In the genomic region with DNA sequence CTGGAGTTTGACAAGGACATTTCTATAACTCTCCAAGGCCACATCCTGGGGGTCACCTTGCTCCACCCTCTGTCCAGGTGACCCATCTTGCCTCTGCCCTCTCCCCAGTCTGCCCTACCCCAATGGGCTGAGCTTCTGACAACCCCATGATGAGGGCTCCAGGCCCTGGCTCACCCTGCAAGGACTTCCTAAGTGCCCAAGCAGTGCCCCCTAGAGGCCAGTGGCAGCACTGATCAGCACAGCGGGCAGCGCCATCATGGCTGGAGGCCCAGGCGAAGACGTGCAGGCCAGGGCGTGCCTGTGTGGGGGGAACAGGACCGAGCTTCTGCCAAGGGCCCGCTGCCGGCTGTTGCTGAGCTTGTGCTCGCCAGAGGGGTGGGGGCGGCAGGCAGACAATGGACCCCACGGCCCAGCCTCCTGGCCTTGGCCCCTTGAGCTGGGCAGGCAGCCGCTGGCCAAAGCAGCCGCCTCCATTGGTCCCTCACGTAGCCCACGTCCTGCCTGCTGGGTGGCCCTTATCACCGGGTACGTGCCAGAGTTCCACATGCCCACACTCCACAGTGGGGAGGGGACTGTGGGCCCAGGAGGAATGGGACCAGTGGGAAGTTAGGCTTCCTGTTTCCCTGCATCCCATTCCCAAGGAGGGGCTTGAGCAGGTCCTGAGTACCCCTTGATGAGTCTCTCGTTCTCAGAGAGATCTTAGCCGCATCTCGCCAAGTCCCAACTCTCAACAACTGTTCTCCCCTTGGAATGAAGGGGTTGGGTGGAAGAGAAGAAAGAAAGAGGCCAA, we compare ENCODE assay signal across 1 cellular context.
A peak's percentile ranks its signal among the peaks of the same experiment; 100 is the strongest.
TF ChIP-seq lines count a peak whose summit lies in the region.

No MANE protein-coding gene starts in this region.

TF ChIP-seq in HepG2, 621 proteins besides CTCF, POLR2A, EP300 and RAD21 (continued from another document and continues in another):
- no peak for TF ChIP-seq ZNF597 (CRISPR knock-in tag; IDR thresholded peaks at IDR 0.05)
- TF ChIP-seq KDM6A (CRISPR knock-in tag; IDR thresholded peaks at IDR 0.05; ENCODE audit: low read depth) = no peak; the same call in 1 of the 2 replicates
- TF ChIP-seq NFE2L1 (CRISPR knock-in tag; IDR thresholded peaks at IDR 0.05; ENCODE audit: borderline replicate concordance) = no peak
- TF ChIP-seq, protein P1, sequence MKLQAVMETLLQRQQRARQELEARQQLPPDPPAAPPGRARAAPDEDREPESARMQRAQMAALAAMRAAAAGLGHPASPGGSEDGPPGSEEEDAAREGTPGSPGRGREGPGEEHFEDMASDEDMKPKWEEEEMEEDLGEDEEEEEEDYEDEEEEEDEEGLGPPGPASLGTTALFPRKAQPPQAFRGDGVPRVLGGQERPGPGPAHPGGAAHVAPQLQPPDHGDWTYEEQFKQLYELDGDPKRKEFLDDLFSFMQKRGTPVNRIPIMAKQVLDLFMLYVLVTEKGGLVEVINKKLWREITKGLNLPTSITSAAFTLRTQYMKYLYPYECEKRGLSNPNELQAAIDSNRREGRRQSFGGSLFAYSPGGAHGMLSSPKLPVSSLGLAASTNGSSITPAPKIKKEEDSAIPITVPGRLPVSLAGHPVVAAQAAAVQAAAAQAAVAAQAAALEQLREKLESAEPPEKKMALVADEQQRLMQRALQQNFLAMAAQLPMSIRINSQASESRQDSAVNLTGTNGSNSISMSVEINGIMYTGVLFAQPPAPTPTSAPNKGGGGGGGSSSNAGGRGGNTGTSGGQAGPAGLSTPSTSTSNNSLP (IDR thresholded peaks at IDR 0.05; ENCODE audit: low read depth, low read length) = no peak
- no peak for TF ChIP-seq SOX13 (IDR thresholded peaks at IDR 0.05)
- TF ChIP-seq SOX13 (CRISPR knock-in tag; conservative IDR thresholded peaks at IDR 0.05 in 1 of 2, IDR thresholded peaks at IDR 0.05 in 1 of 2) = peak in 1 of 2 experiments; percentile 64; a peak in 1 of 4 replicates
- no peak for TF ChIP-seq ZNF446 (CRISPR knock-in tag; IDR thresholded peaks at IDR 0.05)
- TF ChIP-seq, protein P2, sequence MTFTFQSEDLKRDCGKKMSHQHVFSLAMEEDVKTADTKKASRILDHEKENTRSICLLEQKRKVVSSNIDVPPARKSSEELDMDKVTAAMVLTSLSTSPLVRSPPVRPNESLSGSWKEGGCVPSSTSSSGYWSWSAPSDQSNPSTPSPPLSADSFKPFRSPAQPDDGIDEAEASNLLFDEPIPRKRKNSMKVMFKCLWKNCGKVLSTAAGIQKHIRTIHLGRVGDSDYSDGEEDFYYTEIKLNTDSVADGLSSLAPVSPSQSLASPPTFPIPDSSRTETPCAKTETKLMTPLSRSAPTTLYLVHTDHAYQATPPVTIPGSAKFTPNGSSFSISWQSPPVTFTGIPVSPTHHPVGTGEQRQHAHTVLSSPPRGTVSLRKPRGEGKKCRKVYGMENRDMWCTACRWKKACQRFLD (CRISPR knock-in tag; IDR thresholded peaks at IDR 0.05; ENCODE audit: borderline replicate concordance) = no peak
- no peak for TF ChIP-seq ZNF558 (CRISPR knock-in tag; IDR thresholded peaks at IDR 0.05; ENCODE audit: borderline replicate concordance)
- TF ChIP-seq, protein P3, sequence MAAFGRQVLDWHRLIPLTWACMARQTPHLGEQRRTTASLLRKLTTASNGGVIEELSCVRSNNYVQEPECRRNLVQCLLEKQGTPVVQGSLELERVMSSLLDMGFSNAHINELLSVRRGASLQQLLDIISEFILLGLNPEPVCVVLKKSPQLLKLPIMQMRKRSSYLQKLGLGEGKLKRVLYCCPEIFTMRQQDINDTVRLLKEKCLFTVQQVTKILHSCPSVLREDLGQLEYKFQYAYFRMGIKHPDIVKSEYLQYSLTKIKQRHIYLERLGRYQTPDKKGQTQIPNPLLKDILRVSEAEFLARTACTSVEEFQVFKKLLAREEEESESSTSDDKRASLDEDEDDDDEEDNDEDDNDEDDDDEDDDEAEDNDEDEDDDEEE (CRISPR knock-in tag; IDR thresholded peaks at IDR 0.05) = no peak
- no peak for TF ChIP-seq ZNF12 (CRISPR knock-in tag; IDR thresholded peaks at IDR 0.05)
- TF ChIP-seq ISX (CRISPR knock-in tag; conservative IDR thresholded peaks at IDR 0.05) = no peak
- TF ChIP-seq, protein P4, sequence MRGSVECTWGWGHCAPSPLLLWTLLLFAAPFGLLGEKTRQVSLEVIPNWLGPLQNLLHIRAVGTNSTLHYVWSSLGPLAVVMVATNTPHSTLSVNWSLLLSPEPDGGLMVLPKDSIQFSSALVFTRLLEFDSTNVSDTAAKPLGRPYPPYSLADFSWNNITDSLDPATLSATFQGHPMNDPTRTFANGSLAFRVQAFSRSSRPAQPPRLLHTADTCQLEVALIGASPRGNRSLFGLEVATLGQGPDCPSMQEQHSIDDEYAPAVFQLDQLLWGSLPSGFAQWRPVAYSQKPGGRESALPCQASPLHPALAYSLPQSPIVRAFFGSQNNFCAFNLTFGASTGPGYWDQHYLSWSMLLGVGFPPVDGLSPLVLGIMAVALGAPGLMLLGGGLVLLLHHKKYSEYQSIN (CRISPR knock-in tag; IDR thresholded peaks at IDR 0.05; ENCODE audit: borderline replicate concordance) = no peak
- TF ChIP-seq ZNF891 (CRISPR knock-in tag; IDR thresholded peaks at IDR 0.05) = no peak
- peak; percentile 83 for TF ChIP-seq RARA (CRISPR knock-in tag; IDR thresholded peaks at IDR 0.05)
- no peak for TF ChIP-seq ATF7-NPFF (CRISPR knock-in tag; IDR thresholded peaks at IDR 0.05; ENCODE audit: low read depth)
- TF ChIP-seq GTF3A (CRISPR knock-in tag; conservative IDR thresholded peaks at IDR 0.05) = no peak
- TF ChIP-seq JUNB (CRISPR knock-in tag; IDR thresholded peaks at IDR 0.05; ENCODE audit: borderline replicate concordance) = no peak
- TF ChIP-seq, protein P5, sequence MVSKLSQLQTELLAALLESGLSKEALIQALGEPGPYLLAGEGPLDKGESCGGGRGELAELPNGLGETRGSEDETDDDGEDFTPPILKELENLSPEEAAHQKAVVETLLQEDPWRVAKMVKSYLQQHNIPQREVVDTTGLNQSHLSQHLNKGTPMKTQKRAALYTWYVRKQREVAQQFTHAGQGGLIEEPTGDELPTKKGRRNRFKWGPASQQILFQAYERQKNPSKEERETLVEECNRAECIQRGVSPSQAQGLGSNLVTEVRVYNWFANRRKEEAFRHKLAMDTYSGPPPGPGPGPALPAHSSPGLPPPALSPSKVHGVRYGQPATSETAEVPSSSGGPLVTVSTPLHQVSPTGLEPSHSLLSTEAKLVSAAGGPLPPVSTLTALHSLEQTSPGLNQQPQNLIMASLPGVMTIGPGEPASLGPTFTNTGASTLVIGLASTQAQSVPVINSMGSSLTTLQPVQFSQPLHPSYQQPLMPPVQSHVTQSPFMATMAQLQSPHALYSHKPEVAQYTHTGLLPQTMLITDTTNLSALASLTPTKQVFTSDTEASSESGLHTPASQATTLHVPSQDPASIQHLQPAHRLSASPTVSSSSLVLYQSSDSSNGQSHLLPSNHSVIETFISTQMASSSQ (IDR thresholded peaks at IDR 0.05; ENCODE audit: low read depth) = no peak
- TF ChIP-seq, protein P5 (CRISPR knock-in tag; IDR thresholded peaks at IDR 0.05; ENCODE audit: borderline replicate concordance) = no peak
- TF ChIP-seq YEATS4 (CRISPR knock-in tag; IDR thresholded peaks at IDR 0.05; ENCODE audit: borderline replicate concordance) = peak; percentile 26; the same call in 1 of the 2 replicates
- peak; percentile 58; the same call in 1 of the 2 replicates for TF ChIP-seq ZNF567 (CRISPR knock-in tag; IDR thresholded peaks at IDR 0.05; ENCODE audit: borderline replicate concordance)
- no peak for TF ChIP-seq ZFYVE20 (CRISPR knock-in tag; IDR thresholded peaks at IDR 0.05; ENCODE audit: borderline replicate concordance, low read depth)
- TF ChIP-seq SYNCRIP (IDR thresholded peaks at IDR 0.05; ENCODE audit: insufficient read depth, low read depth, low read length) = no peak
- TF ChIP-seq FOXO4 (CRISPR knock-in tag; conservative IDR thresholded peaks at IDR 0.05) = no peak
- TF ChIP-seq, protein P6, sequence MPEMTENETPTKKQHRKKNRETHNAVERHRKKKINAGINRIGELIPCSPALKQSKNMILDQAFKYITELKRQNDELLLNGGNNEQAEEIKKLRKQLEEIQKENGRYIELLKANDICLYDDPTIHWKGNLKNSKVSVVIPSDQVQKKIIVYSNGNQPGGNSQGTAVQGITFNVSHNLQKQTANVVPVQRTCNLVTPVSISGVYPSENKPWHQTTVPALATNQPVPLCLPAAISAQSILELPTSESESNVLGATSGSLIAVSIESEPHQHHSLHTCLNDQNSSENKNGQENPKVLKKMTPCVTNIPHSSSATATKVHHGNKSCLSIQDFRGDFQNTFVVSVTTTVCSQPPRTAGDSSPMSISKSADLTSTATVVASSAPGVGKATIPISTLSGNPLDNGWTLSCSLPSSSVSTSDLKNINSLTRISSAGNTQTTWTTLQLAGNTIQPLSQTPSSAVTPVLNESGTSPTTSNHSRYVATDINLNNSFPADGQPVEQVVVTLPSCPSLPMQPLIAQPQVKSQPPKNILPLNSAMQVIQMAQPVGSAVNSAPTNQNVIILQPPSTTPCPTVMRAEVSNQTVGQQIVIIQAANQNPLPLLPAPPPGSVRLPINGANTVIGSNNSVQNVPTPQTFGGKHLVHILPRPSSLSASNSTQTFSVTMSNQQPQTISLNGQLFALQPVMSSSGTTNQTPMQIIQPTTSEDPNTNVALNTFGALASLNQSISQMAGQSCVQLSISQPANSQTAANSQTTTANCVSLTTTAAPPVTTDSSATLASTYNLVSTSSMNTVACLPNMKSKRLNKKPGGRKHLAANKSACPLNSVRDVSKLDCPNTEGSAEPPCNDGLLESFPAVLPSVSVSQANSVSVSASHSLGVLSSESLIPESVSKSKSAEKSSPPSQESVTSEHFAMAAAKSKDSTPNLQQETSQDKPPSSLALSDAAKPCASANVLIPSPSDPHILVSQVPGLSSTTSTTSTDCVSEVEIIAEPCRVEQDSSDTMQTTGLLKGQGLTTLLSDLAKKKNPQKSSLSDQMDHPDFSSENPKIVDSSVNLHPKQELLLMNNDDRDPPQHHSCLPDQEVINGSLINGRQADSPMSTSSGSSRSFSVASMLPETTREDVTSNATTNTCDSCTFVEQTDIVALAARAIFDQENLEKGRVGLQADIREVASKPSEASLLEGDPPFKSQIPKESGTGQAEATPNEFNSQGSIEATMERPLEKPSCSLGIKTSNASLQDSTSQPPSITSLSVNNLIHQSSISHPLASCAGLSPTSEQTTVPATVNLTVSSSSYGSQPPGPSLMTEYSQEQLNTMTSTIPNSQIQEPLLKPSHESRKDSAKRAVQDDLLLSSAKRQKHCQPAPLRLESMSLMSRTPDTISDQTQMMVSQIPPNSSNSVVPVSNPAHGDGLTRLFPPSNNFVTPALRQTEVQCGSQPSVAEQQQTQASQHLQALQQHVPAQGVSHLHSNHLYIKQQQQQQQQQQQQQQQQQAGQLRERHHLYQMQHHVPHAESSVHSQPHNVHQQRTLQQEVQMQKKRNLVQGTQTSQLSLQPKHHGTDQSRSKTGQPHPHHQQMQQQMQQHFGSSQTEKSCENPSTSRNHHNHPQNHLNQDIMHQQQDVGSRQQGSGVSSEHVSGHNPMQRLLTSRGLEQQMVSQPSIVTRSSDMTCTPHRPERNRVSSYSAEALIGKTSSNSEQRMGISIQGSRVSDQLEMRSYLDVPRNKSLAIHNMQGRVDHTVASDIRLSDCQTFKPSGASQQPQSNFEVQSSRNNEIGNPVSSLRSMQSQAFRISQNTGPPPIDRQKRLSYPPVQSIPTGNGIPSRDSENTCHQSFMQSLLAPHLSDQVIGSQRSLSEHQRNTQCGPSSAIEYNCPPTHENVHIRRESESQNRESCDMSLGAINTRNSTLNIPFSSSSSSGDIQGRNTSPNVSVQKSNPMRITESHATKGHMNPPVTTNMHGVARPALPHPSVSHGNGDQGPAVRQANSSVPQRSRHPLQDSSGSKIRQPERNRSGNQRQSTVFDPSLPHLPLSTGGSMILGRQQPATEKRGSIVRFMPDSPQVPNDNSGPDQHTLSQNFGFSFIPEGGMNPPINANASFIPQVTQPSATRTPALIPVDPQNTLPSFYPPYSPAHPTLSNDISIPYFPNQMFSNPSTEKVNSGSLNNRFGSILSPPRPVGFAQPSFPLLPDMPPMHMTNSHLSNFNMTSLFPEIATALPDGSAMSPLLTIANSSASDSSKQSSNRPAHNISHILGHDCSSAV (CRISPR knock-in tag; IDR thresholded peaks at IDR 0.05; ENCODE audit: borderline replicate concordance) = no peak
- TF ChIP-seq, protein P7, sequence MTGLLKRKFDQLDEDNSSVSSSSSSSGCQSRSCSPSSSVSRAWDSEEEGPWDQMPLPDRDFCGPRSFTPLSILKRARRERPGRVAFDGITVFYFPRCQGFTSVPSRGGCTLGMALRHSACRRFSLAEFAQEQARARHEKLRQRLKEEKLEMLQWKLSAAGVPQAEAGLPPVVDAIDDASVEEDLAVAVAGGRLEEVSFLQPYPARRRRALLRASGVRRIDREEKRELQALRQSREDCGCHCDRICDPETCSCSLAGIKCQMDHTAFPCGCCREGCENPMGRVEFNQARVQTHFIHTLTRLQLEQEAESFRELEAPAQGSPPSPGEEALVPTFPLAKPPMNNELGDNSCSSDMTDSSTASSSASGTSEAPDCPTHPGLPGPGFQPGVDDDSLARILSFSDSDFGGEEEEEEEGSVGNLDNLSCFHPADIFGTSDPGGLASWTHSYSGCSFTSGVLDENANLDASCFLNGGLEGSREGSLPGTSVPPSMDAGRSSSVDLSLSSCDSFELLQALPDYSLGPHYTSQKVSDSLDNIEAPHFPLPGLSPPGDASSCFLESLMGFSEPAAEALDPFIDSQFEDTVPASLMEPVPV (CRISPR knock-in tag; IDR thresholded peaks at IDR 0.05) = peak; percentile 72; the same call in 1 of the 2 replicates
- TF ChIP-seq ZNF263 (CRISPR knock-in tag; IDR thresholded peaks at IDR 0.05) = no peak
